8 cellular contexts compared by ENCODE assay signal in genomic region chr1:204684551-204685235, GRCh38. TPM values are rescaled to one million over a fixed set of nuclear protein-coding genes. Genes with fewer than 3 reads are reported as not detected.
DNase-seq lines count a peak whose midpoint lies in the region; ATAC-seq and TF ChIP-seq lines count a peak whose summit lies in the region.

No MANE protein-coding gene starts in this region.

- H3K27ac ChIP-seq in RWPE1: no peak overlapping the region

- no peak for TF ChIP-seq CTCF in RWPE1 (conservative IDR thresholded peaks at IDR 0.05; ENCODE audit: low read depth)

- no peaks in the 10 kb centered on the region for H3K9me3 Mint-ChIP-seq in activated CD8-positive, alpha-beta T cell treated with anti-CD3 and anti-CD28 coated beads, Interleukin-2, amount 10 ng/mL, durations not matched to agents 7 days and 5 days (ENCODE audit: insufficient read depth)
- H3K9me3 Mint-ChIP-seq in stimulated activated naive B cell treated with anti-CD40 and anti-IgM and Interleukin-4, amounts not matched to agents 10 μg/mL and 1 μg/mL and 100 μg/mL, for 72 hours: no peaks in the 10 kb centered on the region

- H3K4me1 Mint-ChIP-seq in activated CD8-positive, alpha-beta T cell treated with anti-CD3 and anti-CD28 coated beads, Interleukin-2, amount 10 ng/mL, durations not matched to agents 7 days and 5 days (ENCODE audit: low read depth): peaks cover 14% of the 10 kb centered on the region
- peaks cover 14 to 19% of the 10 kb centered on the region in 2 donors for H3K4me1 Mint-ChIP-seq in stimulated activated naive B cell treated with anti-CD40 and anti-IgM and Interleukin-4, amounts not matched to agents 10 μg/mL and 1 μg/mL and 100 μg/mL, for 72 hours

- H3K27ac Mint-ChIP-seq in activated CD8-positive, alpha-beta T cell treated with anti-CD3 and anti-CD28 coated beads, Interleukin-2, amount 10 ng/mL, durations not matched to agents 7 days and 5 days: no peak overlapping the region
- no peak overlapping the region for H3K27ac Mint-ChIP-seq in stimulated activated naive B cell treated with anti-CD40 and anti-IgM and Interleukin-4, amounts not matched to agents 10 μg/mL and 1 μg/mL and 100 μg/mL, for 72 hours

- ATAC-seq in activated CD8-positive, alpha-beta T cell treated with anti-CD3 and anti-CD28 coated beads, Interleukin-2, amount 10 ng/mL, durations not matched to agents 7 days and 5 days: peak; percentile 47
- ATAC-seq in stimulated activated naive B cell treated with anti-CD40 and anti-IgM and Interleukin-4, amounts not matched to agents 10 μg/mL and 1 μg/mL and 100 μg/mL, for 72 hours (replicated peaks): peak; percentile 66 to 76
- ATAC-seq in GM21367 (IDR thresholded peaks at IDR 0.05; ENCODE audit: unreplicated experiment): no peak

- CTCF ChIA-PET in activated CD8-positive, alpha-beta T cell treated with anti-CD3 and anti-CD28 coated beads, Interleukin-2, amount 10 ng/mL, durations not matched to agents 7 days and 5 days (lab: Charles Lee): interaction anchor here (0.6 to 2.2 kb wide), 4 partner anchors 79 to 220 kb away, joined by 3 to 7 read pairs (median 3); no protein-coding TSS in a partner anchor
- CTCF ChIA-PET in RWPE1 (lab: Yijun Ruan, JAX): interaction anchor here (0.8 to 1.5 kb wide), 6 partner anchors 11 to 253 kb away, joined by 3 to 7 read pairs (median 4); no protein-coding TSS in a partner anchor

- peak in 2 of 3 experiments; percentile 67 to 68 for DNase-seq in NCI-H1417 (lab: John Stamatoyannopoulos, UW)
- no peak for DNase-seq in NCI-H1417 treated with DMSO at 0.1 percent for 48 hours (lab: John Stamatoyannopoulos, UW)
- peak; percentile 25 for DNase-seq in activated CD8-positive, alpha-beta T cell treated with anti-CD3 and anti-CD28 coated beads, Interleukin-2, amount 10 ng/mL, durations not matched to agents 7 days and 5 days
- DNase-seq in iPS-NIHi7 (ENCODE audit: extremely low spot score): peak; percentile 58
- DNase-seq in stimulated activated naive B cell treated with anti-CD40 and anti-IgM and Interleukin-4, amounts not matched to agents 10 μg/mL and 1 μg/mL and 100 μg/mL, for 72 hours: no peak
- no peak for DNase-seq in RWPE1 (ENCODE audit: low spot score)
- DNase-seq in stimulated activated naive CD4-positive, alpha-beta T cell treated with Interleukin-2 at 50 U/mL for 16 hours (lab: John Stamatoyannopoulos, UW): no peak

- H3K4me3 Mint-ChIP-seq in activated CD8-positive, alpha-beta T cell treated with anti-CD3 and anti-CD28 coated beads, Interleukin-2, amount 10 ng/mL, durations not matched to agents 7 days and 5 days: peak overlapping the region; percentile 41
- peak overlapping the region; percentile 69 to 78 for H3K4me3 Mint-ChIP-seq in stimulated activated naive B cell treated with anti-CD40 and anti-IgM and Interleukin-4, amounts not matched to agents 10 μg/mL and 1 μg/mL and 100 μg/mL, for 72 hours

- POLR2A ChIA-PET in activated CD8-positive, alpha-beta T cell treated with anti-CD3 and anti-CD28 coated beads, Interleukin-2, amount 10 ng/mL, durations not matched to agents 7 days and 5 days (lab: Charles Lee): no interaction called here
- POLR2A ChIA-PET in RWPE1 (lab: Yijun Ruan, JAX; ENCODE audit: low non-redundant PET): no interaction called here

- H3K36me3 Mint-ChIP-seq in activated CD8-positive, alpha-beta T cell treated with anti-CD3 and anti-CD28 coated beads, Interleukin-2, amount 10 ng/mL, durations not matched to agents 7 days and 5 days (ENCODE audit: low read depth): no peaks in the 10 kb centered on the region
- H3K36me3 Mint-ChIP-seq in stimulated activated naive B cell treated with anti-CD40 and anti-IgM and Interleukin-4, amounts not matched to agents 10 μg/mL and 1 μg/mL and 100 μg/mL, for 72 hours: no peaks in the 10 kb centered on the region

- H3K27me3 Mint-ChIP-seq in activated CD8-positive, alpha-beta T cell treated with anti-CD3 and anti-CD28 coated beads, Interleukin-2, amount 10 ng/mL, durations not matched to agents 7 days and 5 days (ENCODE audit: low read depth): peaks cover 51% of the 10 kb centered on the region
- H3K27me3 Mint-ChIP-seq in stimulated activated naive B cell treated with anti-CD40 and anti-IgM and Interleukin-4, amounts not matched to agents 10 μg/mL and 1 μg/mL and 100 μg/mL, for 72 hours: peaks cover 48 to 58% of the 10 kb centered on the region in 2 donors

RNA-seq across cellular contexts. Expression of gene LRRN2, which starts 0.8 kb away (rescaled TPM):
- not detected for total RNA-seq in activated CD8-positive, alpha-beta T cell treated with anti-CD3 and anti-CD28 coated beads, Interleukin-2, amount 10 ng/mL, durations not matched to agents 7 days and 5 days

Comparison
In these comparisons a context has a peak if more than half of its experiments do, and no peak if none do; other contexts are left out.
1. DNase-seq: peak in NCI-H1417 (2 of 3), activated CD8-positive, alpha-beta T cell treated with anti-CD3 and anti-CD28 coated beads, Interleukin-2, amount 10 ng/mL, durations not matched to agents 7 days and 5 days (single experiment) and iPS-NIHi7 (single experiment); none in NCI-H1417 treated with DMSO at 0.1 percent for 48 hours (single experiment), stimulated activated naive B cell treated with anti-CD40 and anti-IgM and Interleukin-4, amounts not matched to agents 10 μg/mL and 1 μg/mL and 100 μg/mL, for 72 hours (single experiment), RWPE1 (single experiment) and stimulated activated naive CD4-positive, alpha-beta T cell treated with Interleukin-2 at 50 U/mL for 16 hours (single experiment).